ENCODE assay signal across 18 cellular contexts in genomic region chr20:45821942-45822341, GRCh38. TPM values are rescaled to one million over a fixed set of nuclear protein-coding genes. Genes with fewer than 3 reads are reported as not detected.
A peak's percentile ranks its signal among the peaks of the same experiment; 100 is the strongest.
DNase-seq lines count a peak whose midpoint lies in the region; ATAC-seq, FAIRE-seq and TF ChIP-seq lines count a peak whose summit lies in the region.
"Had no signal": no experiment of that assay in that cellular context is flagged by ENCODE, and none has a peak within 500 bp of the region (broad histone marks: within the 10 kb centered on the region; RNA-seq: fewer than 3 reads in every experiment).

No MANE protein-coding gene starts in this region.

- no peaks in the 10 kb centered on the region for H4K20me1 ChIP-seq in H1 (replicated peaks in 1 of 2; ENCODE audit: control insufficient read depth in 1 of 2, insufficient read depth in 2 of 2, low read length in 2 of 2)

- no peak for TF ChIP-seq RAD21 in H1 (IDR thresholded peaks at IDR 0.05 in 1 of 2, conservative IDR thresholded peaks at IDR 0.05 in 1 of 2; ENCODE audit: low read depth in 2 of 2, low read length in 2 of 2)

- no peak overlapping the region for H3K4ac ChIP-seq in H1 (replicated peaks; ENCODE audit: insufficient read length, low read depth, low read length)

- TF ChIP-seq EP300 in H1 (IDR thresholded peaks at IDR 0.05; ENCODE audit: borderline replicate concordance in 1 of 2, low read depth in 2 of 2, low read length in 2 of 2) (no peak), transverse colon (IDR thresholded peaks at IDR 0.05; ENCODE audit: low read depth) (peak; percentile 33)

- H2AFZ ChIP-seq in H1 (ENCODE audit: low read length), result no peak overlapping the region

- H3K9me3 ChIP-seq in H1 (ENCODE audit: insufficient read depth in 2 of 2, low read depth in 1 of 2, low read length in 1 of 2) (no peaks in the 10 kb centered on the region), transverse colon (no peaks in the 10 kb centered on the region)
- H3K9me3 ChIP-seq: BLaER1, SJCRH30 had no signal

- H3K27me3 Mint-ChIP-seq in activated naive CD8-positive, alpha-beta T cell, result peaks cover 16% of the 10 kb centered on the region
- H3K27me3 Mint-ChIP-seq in activated naive CD8-positive, alpha-beta T cell treated with anti-CD3 and anti-CD28 coated beads, Interleukin-2, amount 50 U/mL, for 24 hours, result peaks cover 32% of the 10 kb centered on the region

- CTCF ChIA-PET in H1 (lab: Charles Lee; ENCODE audit: partially characterized antibody), result interaction anchor here (0.7 to 1.3 kb wide), 10 partner anchors 11 to 86 kb away, joined by 3 to 4 read pairs (median 3); partner anchors contain the start of genes DNTTIP1, NEURL2 and WFDC3

- H2BK15ac ChIP-seq in H1 (ENCODE audit: low read length), result peak overlapping the region; percentile 55; the same call in 1 of the 2 replicates

- no peaks in the 10 kb centered on the region for H3K9me3 Mint-ChIP-seq in activated naive CD8-positive, alpha-beta T cell (ENCODE audit: low read depth)
- H3K9me3 Mint-ChIP-seq in activated naive CD8-positive, alpha-beta T cell treated with anti-CD3 and anti-CD28 coated beads, Interleukin-2, amount 50 U/mL, for 24 hours, result no peaks in the 10 kb centered on the region
- H3K9me3 Mint-ChIP-seq: CD8-positive, alpha-beta memory T cell had no signal

- H3K23ac ChIP-seq in H1 (ENCODE audit: insufficient read length), result no peak overlapping the region

- TF ChIP-seq POLR2A in H1 (IDR thresholded peaks at IDR 0.05; ENCODE audit: control extremely low read depth in 1 of 2, low read depth in 2 of 2, low read length in 2 of 2), result no peak
- no peak for TF ChIP-seq POLR2A in transverse colon (IDR thresholded peaks at IDR 0.05)

- H2BK5ac ChIP-seq in H1 (ENCODE audit: low read depth, low read length), result no peak overlapping the region

- peaks cover 0 to 9% (median 3%) of the 10 kb centered on the region in 4 experiments; a peak in 5 of 8 replicates for H3K36me3 ChIP-seq in H1 (ENCODE audit: control insufficient read depth in 2 of 4, insufficient read depth in 4 of 4, low read length in 3 of 4)
- no peaks in the 10 kb centered on the region for H3K36me3 ChIP-seq in transverse colon

- H3K27ac ChIP-seq in H1 (ENCODE audit: low read depth, low read length), result no peak overlapping the region
- peak overlapping the region; percentile 65 to 75 (median 70) for H3K27ac ChIP-seq in transverse colon
- H3K27ac ChIP-seq: 22Rv1, BLaER1, RWPE1, SJCRH30 had no signal

- H3K14ac ChIP-seq in H1 (ENCODE audit: insufficient read length), result no peak overlapping the region

- no peak overlapping the region for H3K18ac ChIP-seq in H1 (ENCODE audit: extremely low read depth, low read length)

- POLR2A ChIA-PET in H1 (lab: Charles Lee; ENCODE audit: partially characterized antibody), result interaction anchor here (0.6 to 11.0 kb wide), 8 partner anchors 7 to 1958 kb away, joined by 3 to 96 read pairs (median 6); partner anchors contain the start of genes PCIF1, SNX21 and UBE2C

- FAIRE-seq in H1 (lab: Jason Lieb, UNC), result no peak
- FAIRE-seq: H54 had no signal

- no peak overlapping the region for H3K4me3 ChIP-seq in H1 (ENCODE audit: extremely low read depth in 1 of 4, insufficient read depth in 2 of 4, low read depth in 3 of 4, low read length in 4 of 4)
- no peak overlapping the region for H3K4me3 ChIP-seq in transverse colon
- H3K4me3 ChIP-seq: BLaER1 had no signal

- H4K5ac ChIP-seq in H1 (ENCODE audit: insufficient read length, low read depth, low read length), result no peak overlapping the region

- no peak overlapping the region for H3K9ac ChIP-seq in H1 (replicated peaks in 1 of 4; ENCODE audit: extremely low read depth in 1 of 4, low read depth in 3 of 4, low read length in 3 of 4)

- H3K23me2 ChIP-seq in H1 (ENCODE audit: low read depth, low read length), result peaks cover 2% of the 10 kb centered on the region; the same call in 1 of the 2 replicates

- no peaks in the 10 kb centered on the region for H3K79me1 ChIP-seq in H1 (ENCODE audit: low read depth, low read length)

- intact Hi-C loops in transverse colon (cut with DNase I; ENCODE audit: low total_unique reads), result no loop called here

- DNase-seq in DMS53 (lab: John Stamatoyannopoulos, UW) (peak; percentile 42), DMS53 treated with DMSO at 0.1 percent for 48 hours (lab: John Stamatoyannopoulos, UW; ENCODE audit: unreplicated experiment) (no peak), H1 (ENCODE audit: low read depth in 1 of 2, low spot score in 2 of 2) (no peak), transverse colon (peak; percentile 66), NCI-H345 (lab: John Stamatoyannopoulos, UW) (no peak)
- no peak for DNase-seq in activated naive CD8-positive, alpha-beta T cell treated with anti-CD3 and anti-CD28 coated beads, Interleukin-2, amount 50 U/mL, for 24 hours
- DNase-seq in activated naive CD4-positive, alpha-beta T cell (lab: John Stamatoyannopoulos, UW), result no peak
- DNase-seq: CD8-positive, alpha-beta memory T cell; NCI-H187 treated with DMSO at 0.1 percent for 48 hours; NCI-H446; NK-92 treated with Interleukin-12 subunit alpha and Interleukin-12 subunit beta, amount 100 ng/mL, for 24 hours; OCI-M1; SJCRH30 had no signal

- H3K56ac ChIP-seq in H1 (replicated peaks; ENCODE audit: insufficient read length, low read depth, low read length), result no peak overlapping the region

- no peak for ATAC-seq in activated naive CD8-positive, alpha-beta T cell treated with anti-CD3 and anti-CD28 coated beads, Interleukin-2, amount 50 U/mL, for 24 hours

- TF ChIP-seq CTCF in H1 (IDR thresholded peaks at IDR 0.05; ENCODE audit: control extremely low read depth in 1 of 3, insufficient read depth in 1 of 3, low read depth in 1 of 3, low read length in 3 of 3) (no peak), transverse colon (IDR thresholded peaks at IDR 0.05) (no peak)

- in situ Hi-C loops in transverse colon (cut with MboI; ENCODE audit: low pct_ligation_motif_present in 1 of 4, low pct_unique_long_range_greater_than_20kb in 1 of 4, low sequenced_read_pairs in 3 of 4), result loop anchor here in 2 of 4 donors (10.0 to 25.0 kb wide), 2 partner anchors 123 to 140 kb away; partner anchors contain the start of gene ZNF335 (in 1 of the 2)

- H3K27me3 ChIP-seq in H1 (replicated peaks in 1 of 4; ENCODE audit: control insufficient read depth in 3 of 4, extremely low read depth in 1 of 4, insufficient read depth in 3 of 4, low read length in 3 of 4) (peaks cover 0 to 12% (median 10%) of the 10 kb centered on the region in 4 experiments; a peak in 4 of 7 replicates), transverse colon (peaks cover 13% of the 10 kb centered on the region)
- H3K27me3 ChIP-seq: SJCRH30 had no signal

- H3K4me2 ChIP-seq in H1 (ENCODE audit: insufficient read depth in 1 of 2, low read depth in 2 of 2, low read length in 2 of 2), result peak overlapping the region in 1 of 2 experiments; percentile 10; a peak in 1 of 4 replicates

- H4K8ac ChIP-seq in H1 (ENCODE audit: extremely low read depth, insufficient read depth, low read length), result no peak overlapping the region

- H2AK5ac ChIP-seq in H1 (ENCODE audit: low read depth, low read length), result no peak overlapping the region

- no peak overlapping the region for H2BK120ac ChIP-seq in H1 (replicated peaks; ENCODE audit: low read depth, low read length)

- no peak overlapping the region for H3K27ac Mint-ChIP-seq in activated naive CD8-positive, alpha-beta T cell
- no peak overlapping the region for H3K27ac Mint-ChIP-seq in activated naive CD8-positive, alpha-beta T cell treated with anti-CD3 and anti-CD28 coated beads, Interleukin-2, amount 50 U/mL, for 24 hours

- H3K36me3 Mint-ChIP-seq in activated naive CD8-positive, alpha-beta T cell, result no peaks in the 10 kb centered on the region
- H3K36me3 Mint-ChIP-seq in activated naive CD8-positive, alpha-beta T cell treated with anti-CD3 and anti-CD28 coated beads, Interleukin-2, amount 50 U/mL, for 24 hours (ENCODE audit: low read depth), result peaks cover 3% of the 10 kb centered on the region
- H3K36me3 Mint-ChIP-seq: CD8-positive, alpha-beta memory T cell had no signal

- H3K4me1 ChIP-seq in H1 (replicated peaks in 1 of 4; ENCODE audit: control insufficient read depth in 3 of 4, insufficient read depth in 4 of 4, low read length in 3 of 4), result peaks cover 0 to 10% (median 4%) of the 10 kb centered on the region in 4 experiments; a peak in 5 of 7 replicates
- H3K4me1 ChIP-seq in transverse colon, result peaks cover 4 to 46% (median 31%) of the 10 kb centered on the region in 4 donors

- no peak overlapping the region for H2BK20ac ChIP-seq in H1 (ENCODE audit: low read length)

- H3K4me3 Mint-ChIP-seq in activated naive CD8-positive, alpha-beta T cell, result peak overlapping the region; percentile 10
- no peak overlapping the region for H3K4me3 Mint-ChIP-seq in activated naive CD8-positive, alpha-beta T cell treated with anti-CD3 and anti-CD28 coated beads, Interleukin-2, amount 50 U/mL, for 24 hours

- H3K79me2 ChIP-seq in H1 (ENCODE audit: control insufficient read depth in 1 of 2, insufficient read depth in 2 of 2, low read length in 2 of 2), result no peaks in the 10 kb centered on the region

- H3K4me1 Mint-ChIP-seq in activated naive CD8-positive, alpha-beta T cell (ENCODE audit: low read depth), result peaks cover 14% of the 10 kb centered on the region
- peaks cover 12% of the 10 kb centered on the region for H3K4me1 Mint-ChIP-seq in activated naive CD8-positive, alpha-beta T cell treated with anti-CD3 and anti-CD28 coated beads, Interleukin-2, amount 50 U/mL, for 24 hours

- 84% methylated on average over 2 of the region's 2 CpGs; no CpG with 5 or more reads in 1 of the 2 experiments for WGBS in H1 (ENCODE audit: extremely low coverage in 1 of 2, insufficient coverage in 1 of 2, insufficient read length in 1 of 2, insufficient replicate concordance in 2 of 2, low coverage in 1 of 2, low lambda C conversion rate in 2 of 2, missing lambda C conversion rate in 1 of 2), 2 experiments
- WGBS in transverse colon (ENCODE audit: low coverage in 1 of 2), 2 donors, result 42% methylated on average over 2 of the region's 2 CpGs; no CpG with 5 or more reads in 1 of the 2 donors

- no peak overlapping the region for H2BK12ac ChIP-seq in H1 (ENCODE audit: low read depth, low read length)

- H4K91ac ChIP-seq in H1 (replicated peaks; ENCODE audit: insufficient read length, low read length), result peak overlapping the region; percentile 25

RNA-seq across cellular contexts. Expression of gene TNNC2, which starts 5.2 kb away (rescaled TPM):
- 3.6 and 5.7 TPM in 2 replicates for total RNA-seq in H1 (2021; fragmentation: NEBNext Ultra II Directional; extraction: Animal tissue kit (Norgen Biotek cat#: 25700))
- polyA plus RNA-seq in H1 (2011; rRNA removed), result 7.6 and 10.4 TPM in 2 replicates
- 11.8 TPM for polyA plus RNA-seq in H1 (2011; cell fraction: cytosol; rRNA removed)
- 4.4 TPM for polyA plus RNA-seq in H1 (2011; cell fraction: nucleus; rRNA removed)
- 6.2 to 10.0 TPM (median 8.5 TPM) in 4 replicates for polyA plus RNA-seq in H1 (2012, experiment 1 of 2)
- 1.9 TPM for polyA plus RNA-seq in H1 (2012, experiment 2 of 2)
- 5.7 TPM for polyA plus RNA-seq in H1 (2013, experiment 1 of 2)
- polyA plus RNA-seq in H1 (2013, experiment 2 of 2), result 5.7 TPM
- polyA minus RNA-seq in H1 (2011; rRNA and poly(A)+ RNA removed), result 0.39 and 2.5 TPM in 2 replicates
- polyA minus RNA-seq in H1 (2011; cell fraction: cytosol; rRNA and poly(A)+ RNA removed), result not detected
- not detected for polyA minus RNA-seq in H1 (2011; cell fraction: nucleus; rRNA and poly(A)+ RNA removed)
- 10 to 100 TPM in 1 of 4 donors, 1 to 10 TPM in 2, not detected in 1; 3.5 to 36.3 (median 4.6) TPM for total RNA-seq in transverse colon
- total RNA-seq: CD8-positive, alpha-beta memory T cell had no signal

RNA-seq across cellular contexts. Expression of gene UBE2C, which starts 9.5 kb away (rescaled TPM):
- total RNA-seq in H1 (2021; fragmentation: NEBNext Ultra II Directional; extraction: Animal tissue kit (Norgen Biotek cat#: 25700)), result 243 and 255 TPM in 2 replicates
- polyA plus RNA-seq in H1 (2011; rRNA removed), result 312 and 326 TPM in 2 replicates
- 261 TPM for polyA plus RNA-seq in H1 (2011; cell fraction: cytosol; rRNA removed)
- polyA plus RNA-seq in H1 (2011; cell fraction: nucleus; rRNA removed), result 147 TPM
- 187 to 242 TPM (median 218 TPM) in 4 replicates for polyA plus RNA-seq in H1 (2012, experiment 1 of 2)
- 452 TPM for polyA plus RNA-seq in H1 (2012, experiment 2 of 2)
- 303 TPM for polyA plus RNA-seq in H1 (2013, experiment 1 of 2)
- polyA plus RNA-seq in H1 (2013, experiment 2 of 2), result 318 TPM
- 81.2 and 93.7 TPM in 2 replicates for polyA minus RNA-seq in H1 (2011; rRNA and poly(A)+ RNA removed)
- polyA minus RNA-seq in H1 (2011; cell fraction: cytosol; rRNA and poly(A)+ RNA removed), result 82.4 TPM
- 74.3 TPM for polyA minus RNA-seq in H1 (2011; cell fraction: nucleus; rRNA and poly(A)+ RNA removed)
- 10 to 100 TPM in 1 of 4 donors, 1 to 10 TPM in 3; 2.7 to 27.1 (median 6.9) TPM for total RNA-seq in transverse colon
- polyA plus RNA-seq: CD8-positive, alpha-beta memory T cell had no signal

RNA-seq across cellular contexts. Expression of gene SNX21, which starts 11.7 kb away (rescaled TPM):
- total RNA-seq in H1 (2021; fragmentation: NEBNext Ultra II Directional; extraction: Animal tissue kit (Norgen Biotek cat#: 25700)), result 16.1 and 16.8 TPM in 2 replicates
- polyA plus RNA-seq in H1 (2011; rRNA removed), result 15.8 and 28.2 TPM in 2 replicates
- polyA plus RNA-seq in H1 (2011; cell fraction: cytosol; rRNA removed), result 19.5 TPM
- polyA plus RNA-seq in H1 (2011; cell fraction: nucleus; rRNA removed), result 32.5 TPM
- 7.7 to 11.1 TPM (median 10.4 TPM) in 4 replicates for polyA plus RNA-seq in H1 (2012, experiment 1 of 2)
- polyA plus RNA-seq in H1 (2012, experiment 2 of 2), result 9.3 TPM
- polyA plus RNA-seq in H1 (2013, experiment 1 of 2), result 11.8 TPM
- 12.0 TPM for polyA plus RNA-seq in H1 (2013, experiment 2 of 2)
- 10.1 and 11.8 TPM in 2 replicates for polyA minus RNA-seq in H1 (2011; rRNA and poly(A)+ RNA removed)
- 18.1 TPM for polyA minus RNA-seq in H1 (2011; cell fraction: cytosol; rRNA and poly(A)+ RNA removed)
- 21.0 TPM for polyA minus RNA-seq in H1 (2011; cell fraction: nucleus; rRNA and poly(A)+ RNA removed)
- total RNA-seq in transverse colon, result 100 to 1,000 TPM in 1 of 4 donors, 10 to 100 TPM in 3; 36.7 to 222 (median 63.0) TPM

RNA-seq across cellular contexts. Expression of gene DNTTIP1, which starts 30.2 kb away (rescaled TPM):
- total RNA-seq in H1 (2021; fragmentation: NEBNext Ultra II Directional; extraction: Animal tissue kit (Norgen Biotek cat#: 25700)), result 38.4 and 41.9 TPM in 2 replicates
- 32.6 and 34.9 TPM in 2 replicates for polyA plus RNA-seq in H1 (2011; rRNA removed)
- 47.2 TPM for polyA plus RNA-seq in H1 (2011; cell fraction: cytosol; rRNA removed)
- polyA plus RNA-seq in H1 (2011; cell fraction: nucleus; rRNA removed), result 33.0 TPM
- 38.8 to 43.3 TPM (median 42.4 TPM) in 4 replicates for polyA plus RNA-seq in H1 (2012, experiment 1 of 2)
- 39.2 TPM for polyA plus RNA-seq in H1 (2012, experiment 2 of 2)
- polyA plus RNA-seq in H1 (2013, experiment 1 of 2), result 42.9 TPM
- polyA plus RNA-seq in H1 (2013, experiment 2 of 2), result 43.7 TPM
- 16.7 and 24.7 TPM in 2 replicates for polyA minus RNA-seq in H1 (2011; rRNA and poly(A)+ RNA removed)
- 14.9 TPM for polyA minus RNA-seq in H1 (2011; cell fraction: cytosol; rRNA and poly(A)+ RNA removed)
- polyA minus RNA-seq in H1 (2011; cell fraction: nucleus; rRNA and poly(A)+ RNA removed), result 9.5 TPM
- total RNA-seq in transverse colon, result 100 to 1,000 TPM in 1 of 4 donors, 10 to 100 TPM in 3; 14.9 to 210 (median 37.0) TPM

RNA-seq across cellular contexts. Expression of gene WFDC3, which starts 30.3 kb away (rescaled TPM):
- total RNA-seq in H1 (2021; fragmentation: NEBNext Ultra II Directional; extraction: Animal tissue kit (Norgen Biotek cat#: 25700)), result 0.50 TPM in 1 of 2 replicates, not detected in the other
- 0.11 and 0.60 TPM in 2 replicates for polyA plus RNA-seq in H1 (2011; rRNA removed)
- 0.21 TPM for polyA plus RNA-seq in H1 (2011; cell fraction: cytosol; rRNA removed)
- not detected for polyA plus RNA-seq in H1 (2011; cell fraction: nucleus; rRNA removed)
- polyA plus RNA-seq in H1 (2012, experiment 1 of 2), result 0.48 to 0.99 TPM in 2 of 4 replicates, not detected in the others
- not detected for polyA plus RNA-seq in H1 (2012, experiment 2 of 2)
- polyA plus RNA-seq in H1 (2013, experiment 1 of 2), result 0.18 TPM
- 0.18 TPM for polyA plus RNA-seq in H1 (2013, experiment 2 of 2)
- 0.54 and 0.73 TPM in 2 replicates for polyA minus RNA-seq in H1 (2011; rRNA and poly(A)+ RNA removed)
- not detected for polyA minus RNA-seq in H1 (2011; cell fraction: cytosol; rRNA and poly(A)+ RNA removed)
- 1.1 TPM for polyA minus RNA-seq in H1 (2011; cell fraction: nucleus; rRNA and poly(A)+ RNA removed)
- 10 to 100 TPM in 1 of 4 donors, 1 to 10 TPM in 3; 1.7 to 14.9 (median 2.6) TPM for total RNA-seq in transverse colon
- total RNA-seq: CD8-positive, alpha-beta memory T cell had no signal
- polyA plus RNA-seq: CD8-positive, alpha-beta memory T cell had no signal

Comparison
In these comparisons a context has a peak if more than half of its experiments do, and no peak if none do; other contexts are left out.
1. DNase-seq: peak in DMS53 (single experiment) and transverse colon (single experiment); none in DMS53 treated with DMSO at 0.1 percent for 48 hours (single experiment), activated naive CD8-positive, alpha-beta T cell treated with anti-CD3 and anti-CD28 coated beads, Interleukin-2, amount 50 U/mL, for 24 hours (single experiment), H1 (0 of 2), activated naive CD4-positive, alpha-beta T cell (0 of 4) and NCI-H345 (single experiment).